In the genomic region with DNA sequence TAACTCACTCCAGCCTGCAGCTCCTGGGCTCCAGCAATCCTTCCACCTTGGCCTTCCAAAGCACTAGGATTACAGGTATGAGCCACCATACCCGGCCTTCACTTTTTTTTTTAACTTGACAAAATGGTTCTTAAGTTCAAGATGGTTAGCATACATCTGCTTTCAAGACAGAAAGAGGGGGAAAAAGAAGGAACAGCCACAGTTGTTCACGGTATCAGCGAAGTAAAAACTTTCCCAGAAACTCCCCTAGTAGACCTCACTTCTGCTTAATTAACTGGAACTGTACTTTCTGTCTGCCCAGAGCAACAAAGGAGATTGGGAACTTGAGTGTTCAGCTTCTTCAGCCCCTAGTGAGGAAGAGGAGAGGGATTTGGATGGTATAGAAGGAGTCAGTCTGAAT, we compare ENCODE assay signal across 1 cellular context.
TF ChIP-seq lines count a peak whose summit lies in the region.

No MANE protein-coding gene starts in this region.

TF ChIP-seq in K562, 482 proteins besides CTCF, POLR2A, EP300 and RAD21:
- TF ChIP-seq CREM (IDR thresholded peaks at IDR 0.05; ENCODE audit: low read depth), result no peak
- TF ChIP-seq, protein P1, sequence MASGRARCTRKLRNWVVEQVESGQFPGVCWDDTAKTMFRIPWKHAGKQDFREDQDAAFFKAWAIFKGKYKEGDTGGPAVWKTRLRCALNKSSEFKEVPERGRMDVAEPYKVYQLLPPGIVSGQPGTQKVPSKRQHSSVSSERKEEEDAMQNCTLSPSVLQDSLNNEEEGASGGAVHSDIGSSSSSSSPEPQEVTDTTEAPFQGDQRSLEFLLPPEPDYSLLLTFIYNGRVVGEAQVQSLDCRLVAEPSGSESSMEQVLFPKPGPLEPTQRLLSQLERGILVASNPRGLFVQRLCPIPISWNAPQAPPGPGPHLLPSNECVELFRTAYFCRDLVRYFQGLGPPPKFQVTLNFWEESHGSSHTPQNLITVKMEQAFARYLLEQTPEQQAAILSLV (tag; IDR thresholded peaks at IDR 0.05), result no peak
- TF ChIP-seq, protein P2, sequence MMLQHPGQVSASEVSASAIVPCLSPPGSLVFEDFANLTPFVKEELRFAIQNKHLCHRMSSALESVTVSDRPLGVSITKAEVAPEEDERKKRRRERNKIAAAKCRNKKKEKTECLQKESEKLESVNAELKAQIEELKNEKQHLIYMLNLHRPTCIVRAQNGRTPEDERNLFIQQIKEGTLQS (IDR thresholded peaks at IDR 0.05), result no peak
- TF ChIP-seq, protein P2 (CRISPR knock-in tag; conservative IDR thresholded peaks at IDR 0.05), result no peak
- no peak for TF ChIP-seq RFX7 (CRISPR knock-in tag; IDR thresholded peaks at IDR 0.05)
- no peak for TF ChIP-seq IFI16 (CRISPR knock-in tag; IDR thresholded peaks at IDR 0.05)
